In the genomic region with DNA sequence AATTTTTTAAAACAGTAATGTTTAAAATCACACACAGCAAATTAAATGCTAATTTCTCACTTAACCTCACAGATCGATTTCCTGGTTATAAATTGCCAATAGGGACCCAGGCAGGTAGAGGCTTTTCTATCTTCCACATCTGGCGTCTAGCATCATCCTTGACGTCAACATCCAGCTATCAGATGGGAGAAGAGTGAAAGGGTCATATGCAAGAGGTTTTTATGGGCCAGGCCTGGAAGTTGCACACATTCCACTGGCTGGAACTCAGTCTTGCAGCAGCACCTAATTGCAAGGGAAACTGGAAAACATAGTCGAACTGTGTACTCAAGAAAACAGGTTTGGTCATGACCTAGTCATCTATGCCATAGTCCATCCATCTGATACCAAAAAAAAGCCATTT, we compare ENCODE assay signal across 18 cellular contexts. TPM values are rescaled to one million over a fixed set of nuclear protein-coding genes. Genes with fewer than 3 reads are reported as not detected.
DNase-seq lines count a peak whose midpoint lies in the region; ATAC-seq, FAIRE-seq and TF ChIP-seq lines count a peak whose summit lies in the region.
"Had no signal": no experiment of that assay in that cellular context is flagged by ENCODE, and none has a peak within 500 bp of the region (broad histone marks: within the 10 kb centered on the region; RNA-seq: fewer than 3 reads in every experiment).

No MANE protein-coding gene starts in this region.

- no peak for FAIRE-seq in K562 (lab: Jason Lieb, UNC)
- FAIRE-seq: GM12878 had no signal

- H3K9ac ChIP-seq in K562 (ENCODE audit: insufficient read depth in 1 of 2, low read depth in 2 of 2, low read length in 2 of 2) (no peak overlapping the region), parathyroid adenoma (no peak overlapping the region)
- H3K9ac ChIP-seq: BLaER1 had no signal

- no peaks in the 10 kb centered on the region for H3K79me2 ChIP-seq in K562 (ENCODE audit: control insufficient read depth, insufficient read depth, low read length)
- no peaks in the 10 kb centered on the region for H3K79me2 ChIP-seq in parathyroid adenoma

- H3K9me1 ChIP-seq in K562 (ENCODE audit: control insufficient read depth, insufficient read depth, low read length): no peaks in the 10 kb centered on the region

- DNase-seq in SIG-M5 treated with dmso at 0.1 percent for 504 hours (lab: John Stamatoyannopoulos, UW; ENCODE audit: unreplicated experiment): peak; percentile 63
- DNase-seq in SIG-M5 (lab: John Stamatoyannopoulos, UW): no peak
- no peak for DNase-seq in K562 (ENCODE audit: extremely low read depth in 1 of 4, low spot score in 3 of 4)
- DNase-seq in WERI-Rb-1: no peak
- DNase-seq: Caco-2; CD4-positive, CD25-positive, alpha-beta regulatory T cell; CD8-positive, alpha-beta T cell; DMS153; DND-41; H9 had no signal

- H2AFZ ChIP-seq in K562 (ENCODE audit: low read depth, low read length) (no peak overlapping the region), parathyroid adenoma (peak overlapping the region; percentile 5)
- H2AFZ ChIP-seq: GM23338 had no signal

- H3K36me3 ChIP-seq in K562 (ENCODE audit: control insufficient read depth, insufficient read depth, low read length) (no peaks in the 10 kb centered on the region), parathyroid adenoma (ENCODE audit: control insufficient read depth, insufficient read depth, low read length) (no peaks in the 10 kb centered on the region), WERI-Rb-1 (no peaks in the 10 kb centered on the region)
- H3K36me3 ChIP-seq: BLaER1 had no signal

- H3K4me1 ChIP-seq in K562 (replicated peaks in 1 of 2; ENCODE audit: control insufficient read depth in 2 of 2, insufficient read depth in 2 of 2, low read length in 2 of 2) (peaks cover 0 to 36% of the 10 kb centered on the region in 2 experiments; a peak in 4 of 5 replicates), parathyroid adenoma (no peaks in the 10 kb centered on the region)
- H3K4me1 ChIP-seq: Caco-2 had no signal

- 29% methylated on average over 4 of the region's 4 CpGs for WGBS in K562 (ENCODE audit: insufficient coverage, low coverage, missing lambda C conversion rate)

- no peak for TF ChIP-seq EP300 in K562 (IDR thresholded peaks at IDR 0.05; ENCODE audit: low read length)

- POLR2A ChIA-PET in K562 (lab: Yijun Ruan, JAX): no interaction called here

- H3K27me3 ChIP-seq in K562 (ENCODE audit: control insufficient read depth in 2 of 2, insufficient read depth in 2 of 2, low read length in 2 of 2): no peaks in the 10 kb centered on the region
- no peaks in the 10 kb centered on the region for H3K27me3 ChIP-seq in parathyroid adenoma (ENCODE audit: control insufficient read depth, insufficient read depth, low read length)
- no peaks in the 10 kb centered on the region for H3K27me3 ChIP-seq in WERI-Rb-1 (ENCODE audit: insufficient read depth, low read depth, severe bottlenecking)
- H3K27me3 ChIP-seq: BLaER1 had no signal

- no peak for TF ChIP-seq POLR2A in K562 (conservative IDR thresholded peaks at IDR 0.05)

- H3K9me3 ChIP-seq in K562 (replicated peaks; ENCODE audit: control insufficient read depth, insufficient read depth, low read depth, low read length) (no peaks in the 10 kb centered on the region), parathyroid adenoma (ENCODE audit: control insufficient read depth, low read length) (no peaks in the 10 kb centered on the region), WERI-Rb-1 (ENCODE audit: severe bottlenecking) (no peaks in the 10 kb centered on the region)
- H3K9me3 ChIP-seq: BLaER1, Caco-2 had no signal

- ATAC-seq in K562 (no peak), GM21786 (IDR thresholded peaks at IDR 0.05; ENCODE audit: unreplicated experiment) (no peak)
- ATAC-seq: CD8-positive, alpha-beta T cell; GM12878; GM23338; HCT116 had no signal

- no peak for TF ChIP-seq RAD21 in K562 (CRISPR knock-in tag; conservative IDR thresholded peaks at IDR 0.05 in 1 of 2, IDR thresholded peaks at IDR 0.05 in 1 of 2)

- TF ChIP-seq CTCF in K562 (IDR thresholded peaks at IDR 0.05 in 2 of 3, conservative IDR thresholded peaks at IDR 0.05 in 1 of 3; ENCODE audit: insufficient read depth in 2 of 3, low read depth in 1 of 3, low read length in 3 of 3) (no peak), parathyroid adenoma (IDR thresholded peaks at IDR 0.05) (no peak), WERI-Rb-1 (IDR thresholded peaks at IDR 0.05; ENCODE audit: low read depth, low read length) (no peak)

- BruUV-seq in K562 (replicated peaks; lab: Mats Ljungman, UMichigan): no TSS peak

- intact Hi-C loops in K562 (cut with micrococcal nuclease): no loop called here

- in situ Hi-C loops in K562 (cut with MboI): no loop called here

- H3K4me2 ChIP-seq in K562 (ENCODE audit: insufficient read depth, low read length) (no peak overlapping the region), parathyroid adenoma (ENCODE audit: low read length) (no peak overlapping the region)
- H3K4me2 ChIP-seq: BLaER1, GM23338 had no signal

- CTCF ChIA-PET in K562 (lab: Yijun Ruan, JAX; ENCODE audit: low intra/inter-chr PET ratio): no interaction called here

- no peak overlapping the region for H3K4me3 ChIP-seq in K562
- H3K4me3 ChIP-seq in parathyroid adenoma (ENCODE audit: low read depth, low read length): no peak overlapping the region
- H3K4me3 ChIP-seq in WERI-Rb-1 (ENCODE audit: low read depth, low read length): no peak overlapping the region
- H3K4me3 ChIP-seq: BLaER1, GM12878, GM23338 had no signal

- H3K27ac ChIP-seq in K562 (ENCODE audit: extremely low read depth, low read depth, low read length): no peak overlapping the region
- no peak overlapping the region for H3K27ac ChIP-seq in parathyroid adenoma
- H3K27ac ChIP-seq in WERI-Rb-1: no peak overlapping the region
- H3K27ac ChIP-seq: 22Rv1, BLaER1, C4-2B had no signal

- no peaks in the 10 kb centered on the region for H4K20me1 ChIP-seq in K562 (replicated peaks; ENCODE audit: control insufficient read depth, insufficient read depth, low read length)
- H4K20me1 ChIP-seq: BLaER1 had no signal

TF ChIP-seq in K562, 482 proteins besides CTCF, POLR2A, EP300 and RAD21:
- TF ChIP-seq, protein P1, sequence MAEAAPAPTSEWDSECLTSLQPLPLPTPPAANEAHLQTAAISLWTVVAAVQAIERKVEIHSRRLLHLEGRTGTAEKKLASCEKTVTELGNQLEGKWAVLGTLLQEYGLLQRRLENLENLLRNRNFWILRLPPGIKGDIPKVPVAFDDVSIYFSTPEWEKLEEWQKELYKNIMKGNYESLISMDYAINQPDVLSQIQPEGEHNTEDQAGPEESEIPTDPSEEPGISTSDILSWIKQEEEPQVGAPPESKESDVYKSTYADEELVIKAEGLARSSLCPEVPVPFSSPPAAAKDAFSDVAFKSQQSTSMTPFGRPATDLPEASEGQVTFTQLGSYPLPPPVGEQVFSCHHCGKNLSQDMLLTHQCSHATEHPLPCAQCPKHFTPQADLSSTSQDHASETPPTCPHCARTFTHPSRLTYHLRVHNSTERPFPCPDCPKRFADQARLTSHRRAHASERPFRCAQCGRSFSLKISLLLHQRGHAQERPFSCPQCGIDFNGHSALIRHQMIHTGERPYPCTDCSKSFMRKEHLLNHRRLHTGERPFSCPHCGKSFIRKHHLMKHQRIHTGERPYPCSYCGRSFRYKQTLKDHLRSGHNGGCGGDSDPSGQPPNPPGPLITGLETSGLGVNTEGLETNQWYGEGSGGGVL (CRISPR knock-in tag; IDR thresholded peaks at IDR 0.05): no peak
- TF ChIP-seq CREM (IDR thresholded peaks at IDR 0.05; ENCODE audit: low read depth): peak; percentile 76
- TF ChIP-seq ATF1 (CRISPR knock-in tag; IDR thresholded peaks at IDR 0.05): no peak
- peak; percentile 59 for TF ChIP-seq ATF1 (tag; IDR thresholded peaks at IDR 0.05)
TF ChIP-seq in K562: peak in this region for 2.

RNA-seq across cellular contexts. Expression of a gene that starts 6.0 kb away (rescaled TPM):
- 7.7 and 20.8 TPM in 2 replicates for total RNA-seq in K562 (2011; cell fraction: chromatin; rRNA removed; ENCODE audit: low replicate concordance)
- 3.3 and 4.5 TPM in 2 replicates for total RNA-seq in K562 (2011; cell fraction: nucleolus; rRNA removed)
- 9.1 and 18.0 TPM in 2 replicates for total RNA-seq in K562 (2011; cell fraction: nucleoplasm; rRNA removed)
- total RNA-seq in K562 (2014; rRNA removed) (13.9 and 14.5 TPM in 2 replicates), K562 (2014; rRNA removed; fragmentation: Illumina TruSeq; extraction: Trizol) (26.9 and 27.3 TPM in 2 replicates), K562 (2015; rRNA removed; fragmentation: Illumina TruSeq; extraction: Trizol) (21.8 and 24.4 TPM in 2 replicates), K562 (2021) (21.0 and 22.8 TPM in 2 replicates)
- polyA plus RNA-seq in K562 (2011; rRNA removed) (18.8 and 21.1 TPM in 2 replicates), K562 (2014; fragmentation: Illumina TruSeq; extraction: Trizol) (11.8 and 15.2 TPM in 2 replicates), K562 (2014; fragmentation: Nextera tagmentation; extraction: Ambion mirVana) (1 to 10 TPM; 6.1 to 8.0 TPM), K562 (2014; rRNA removed) (12.2 and 12.7 TPM in 2 replicates)
- polyA plus RNA-seq in K562 (2011; cell fraction: cytosol; rRNA removed): 4.0 and 10.7 TPM in 2 replicates
- polyA plus RNA-seq in K562 (2011; cell fraction: nucleus; rRNA removed): 6.8 and 10.7 TPM in 2 replicates
- 10.8 and 18.5 TPM in 2 replicates for polyA plus RNA-seq in K562 (2012)
- 30.8 and 35.3 TPM in 2 replicates for polyA minus RNA-seq in K562 (2011; rRNA and poly(A)+ RNA removed)
- 13.7 and 16.0 TPM in 2 replicates for polyA minus RNA-seq in K562 (2011; cell fraction: cytosol; rRNA and poly(A)+ RNA removed)
- polyA minus RNA-seq in K562 (2011; cell fraction: nucleus; rRNA and poly(A)+ RNA removed): 6.6 and 11.7 TPM in 2 replicates
